ENCODE assay signal across 8 cellular contexts in the genomic region with DNA sequence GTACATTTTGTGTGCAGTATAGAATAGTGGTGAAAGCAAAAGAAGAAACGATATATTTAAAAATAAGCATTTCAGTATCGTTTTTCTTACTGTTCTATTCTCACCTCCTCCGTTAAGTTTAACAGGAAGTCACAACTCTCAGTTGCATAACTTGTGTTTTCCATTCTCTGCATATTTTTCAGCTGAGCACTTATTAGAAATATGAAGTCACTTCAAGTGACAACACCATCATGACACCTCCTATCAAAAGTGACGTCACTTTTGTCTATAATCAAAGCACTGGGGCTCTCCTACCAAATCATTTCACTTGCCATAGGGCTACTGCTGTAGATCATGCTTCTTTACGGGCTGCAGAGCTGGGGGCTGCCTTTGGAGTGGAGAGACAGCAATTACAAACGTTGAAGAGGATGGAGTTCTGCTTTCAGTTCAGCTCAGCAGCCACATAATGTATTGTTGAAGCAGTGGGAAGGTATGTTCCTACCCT. TPM values are rescaled to one million over a fixed set of nuclear protein-coding genes. Genes with fewer than 3 reads are reported as not detected.
DNase-seq lines count a peak whose midpoint lies in the region; ATAC-seq and TF ChIP-seq lines count a peak whose summit lies in the region.

No MANE protein-coding gene starts in this region.

- TF ChIP-seq CTCF in GM06990 (IDR thresholded peaks at IDR 0.05; ENCODE audit: insufficient read depth, low read length, poor library complexity, severe bottlenecking), result no peak

- H3K27me3 Mint-ChIP-seq in activated naive CD4-positive, alpha-beta T cell treated with anti-CD3 and anti-CD28 coated beads, Interleukin-2, amount 10 ng/mL, durations not matched to agents 7 days and 5 days, result no peaks in the 10 kb centered on the region

- ATAC-seq in GM19467 (IDR thresholded peaks at IDR 0.05; ENCODE audit: unreplicated experiment), result peak; percentile 85
- ATAC-seq in HG03439 (IDR thresholded peaks at IDR 0.05; ENCODE audit: unreplicated experiment), result peak; percentile 80

- CTCF ChIA-PET in activated naive CD4-positive, alpha-beta T cell treated with anti-CD3 and anti-CD28 coated beads, Interleukin-2, amount 10 ng/mL, durations not matched to agents 7 days and 5 days (lab: Charles Lee), result interaction anchor here (0.9 to 1.2 kb wide), 4 partner anchors 35 to 63 kb away, joined by 3 to 5 read pairs (median 4); no protein-coding TSS in a partner anchor

- H3K4me3 ChIP-seq in GM06990 (replicated peaks; ENCODE audit: low read depth, low read length) (no peak overlapping the region; the same call in 1 of the 2 replicates), H7 (ENCODE audit: insufficient read depth, low read depth, low read length) (no peak overlapping the region)

- H3K4me3 Mint-ChIP-seq in activated naive CD4-positive, alpha-beta T cell treated with anti-CD3 and anti-CD28 coated beads, Interleukin-2, amount 10 ng/mL, durations not matched to agents 7 days and 5 days, result peak overlapping the region; percentile 22

- peak overlapping the region; percentile 89 for H3K27ac Mint-ChIP-seq in activated naive CD4-positive, alpha-beta T cell treated with anti-CD3 and anti-CD28 coated beads, Interleukin-2, amount 10 ng/mL, durations not matched to agents 7 days and 5 days

- H3K36me3 ChIP-seq in GM06990 (ENCODE audit: control insufficient read depth, insufficient read depth, low read length), result no peaks in the 10 kb centered on the region
- no peaks in the 10 kb centered on the region for H3K36me3 ChIP-seq in H7 (replicated peaks; ENCODE audit: control insufficient read depth, insufficient read depth, low read length)

- peaks cover 62% of the 10 kb centered on the region for H3K4me1 Mint-ChIP-seq in activated naive CD4-positive, alpha-beta T cell treated with anti-CD3 and anti-CD28 coated beads, Interleukin-2, amount 10 ng/mL, durations not matched to agents 7 days and 5 days

- H3K36me3 Mint-ChIP-seq in activated naive CD4-positive, alpha-beta T cell treated with anti-CD3 and anti-CD28 coated beads, Interleukin-2, amount 10 ng/mL, durations not matched to agents 7 days and 5 days, result peaks cover 78% of the 10 kb centered on the region

- H3K27me3 ChIP-seq in GM06990 (replicated peaks; ENCODE audit: control insufficient read depth, insufficient read depth, low read length) (no peaks in the 10 kb centered on the region), H7 (ENCODE audit: control insufficient read depth, insufficient read depth, low read length) (no peaks in the 10 kb centered on the region)

- no peaks in the 10 kb centered on the region for H3K9me3 Mint-ChIP-seq in activated naive CD4-positive, alpha-beta T cell treated with anti-CD3 and anti-CD28 coated beads, Interleukin-2, amount 10 ng/mL, durations not matched to agents 7 days and 5 days

- DNase-seq in GM06990 (ENCODE audit: extremely low read depth, insufficient read length), result peak; percentile 43
- DNase-seq in activated naive CD4-positive, alpha-beta T cell treated with anti-CD3 and anti-CD28 coated beads, Interleukin-2, amount 10 ng/mL, durations not matched to agents 7 days and 5 days, result peak; percentile 50
- peak; percentile 44 for DNase-seq in stimulated activated CD4-positive, alpha-beta T cell treated with anti-CD3 and anti-CD28 coated beads, Interleukin-4, amount 100 ng/mL, for 24 hours
- DNase-seq in hepatic stellate cell (ENCODE audit: low spot score), result no peak
- DNase-seq in NCI-H1092 (lab: John Stamatoyannopoulos, UW), result no peak
- no peak for DNase-seq in H7

RNA-seq across cellular contexts. Expression of a gene that starts 36.3 kb away (rescaled TPM):
- 0.41 and 1.5 TPM in 2 replicates for total RNA-seq in H7 (2014; rRNA removed; shearing (Covaris generic))

Comparison
In these comparisons a context has a peak if more than half of its experiments do, and no peak if none do; other contexts are left out.
1. DNase-seq: peak in GM06990 (single experiment), activated naive CD4-positive, alpha-beta T cell treated with anti-CD3 and anti-CD28 coated beads, Interleukin-2, amount 10 ng/mL, durations not matched to agents 7 days and 5 days (single experiment) and stimulated activated CD4-positive, alpha-beta T cell treated with anti-CD3 and anti-CD28 coated beads, Interleukin-4, amount 100 ng/mL, for 24 hours (single experiment); none in hepatic stellate cell (single experiment), NCI-H1092 (single experiment) and H7 (single experiment).